Comparison of ENCODE assay signal across 27 cellular contexts in genomic region chr17:34447406-34447805, GRCh38.
"Had no signal": no experiment of that assay in that cellular context is flagged by ENCODE, and none has a peak within 500 bp of the region (broad histone marks: within the 10 kb centered on the region; RNA-seq: fewer than 3 reads in every experiment).

No MANE protein-coding gene starts in this region.

- H3K27ac ChIP-seq: ascending aorta, brain microvascular endothelial cell, coronary artery, dorsolateral prefrontal cortex had no signal

- H3K9me3 ChIP-seq: ascending aorta had no signal

- H3K4me3 ChIP-seq: ascending aorta, coronary artery, dorsolateral prefrontal cortex had no signal

- H3K4me1 Mint-ChIP-seq: activated CD4-positive, alpha-beta memory T cell treated with anti-CD3 and anti-CD28 coated beads, Interleukin-2, amount 10 ng/mL, durations not matched to agents 7 days and 5 days; activated CD4-positive, alpha-beta T cell treated with anti-CD3 and anti-CD28 coated beads for 36 hours; activated CD4-positive, alpha-beta T cell treated with anti-CD3 and anti-CD28 coated beads, Interleukin-2, amount 10 ng/mL, durations not matched to agents 24 days and 14 days; activated naive CD4-positive, alpha-beta T cell treated with anti-CD3 and anti-CD28 coated beads, Interleukin-2, amount 10 ng/mL, durations not matched to agents 7 days and 5 days; activated naive CD8-positive, alpha-beta T cell treated with anti-CD3 and anti-CD28 coated beads, Interleukin-2, amount 10 ng/mL, durations not matched to agents 7 days and 5 days had no signal

- DNase-seq: activated CD4-positive, alpha-beta memory T cell treated with anti-CD3 and anti-CD28 coated beads, Interleukin-2, amount 10 ng/mL, durations not matched to agents 7 days and 5 days; activated CD4-positive, alpha-beta T cell treated with anti-CD3 and anti-CD28 coated beads for 36 hours; activated CD4-positive, alpha-beta T cell treated with anti-CD3 and anti-CD28 coated beads, Interleukin-2, amount 10 ng/mL, durations not matched to agents 24 days and 14 days; activated CD4-positive, CD25-positive, alpha-beta regulatory T cell; activated CD4-positive, CD25-positive, alpha-beta regulatory T cell treated with anti-CD3 and anti-CD28 coated beads, Interleukin-2, amount 50 U/mL, for 72 hours; activated CD8-positive, alpha-beta memory T cell treated with anti-CD3 and anti-CD28 coated beads, Interleukin-2, amount 50 U/mL, for 48 hours; activated gamma-delta T cell; activated naive CD4-positive, alpha-beta T cell; activated naive CD4-positive, alpha-beta T cell treated with anti-CD3 and anti-CD28 coated beads, Interleukin-2, amount 10 ng/mL, durations not matched to agents 7 days and 5 days; activated naive CD8-positive, alpha-beta T cell treated with anti-CD3 and anti-CD28 coated beads, Interleukin-2, amount 10 ng/mL, durations not matched to agents 7 days and 5 days; activated T-cell treated with anti-CD3 and anti-CD28 coated beads for 4 hours; activated T-cell treated with anti-CD3 and anti-CD28 coated beads, Interleukin-2, amount 50 U/mL, for 24 hours; activated T-cell treated with anti-CD3 and anti-CD28 coated beads, Interleukin-2, amount 50 U/mL, for 72 hours; brain microvascular endothelial cell; caudate nucleus; cerebellar nuclear complex; effector memory CD4-positive, alpha-beta T cell; endodermal cell; foreskin fibroblast; head of caudate nucleus; T-helper 2 cell had no signal

- ATAC-seq: activated CD4-positive, alpha-beta T cell treated with anti-CD3 and anti-CD28 coated beads for 36 hours; activated naive CD4-positive, alpha-beta T cell treated with anti-CD3 and anti-CD28 coated beads, Interleukin-2, amount 50 U/mL, for 72 hours; activated T-cell treated with anti-CD3 and anti-CD28 coated beads, Interleukin-2, amount 50 U/mL, for 72 hours; esophagus mucosa had no signal

- H3K27me3 ChIP-seq: ascending aorta, brain microvascular endothelial cell had no signal

- H3K27ac Mint-ChIP-seq: activated CD4-positive, alpha-beta memory T cell treated with anti-CD3 and anti-CD28 coated beads, Interleukin-2, amount 10 ng/mL, durations not matched to agents 7 days and 5 days; activated CD4-positive, alpha-beta T cell treated with anti-CD3 and anti-CD28 coated beads for 36 hours; activated CD4-positive, alpha-beta T cell treated with anti-CD3 and anti-CD28 coated beads, Interleukin-2, amount 10 ng/mL, durations not matched to agents 24 days and 14 days; activated naive CD4-positive, alpha-beta T cell treated with anti-CD3 and anti-CD28 coated beads, Interleukin-2, amount 10 ng/mL, durations not matched to agents 7 days and 5 days; activated naive CD4-positive, alpha-beta T cell treated with anti-CD3 and anti-CD28 coated beads, Interleukin-2, amount 50 U/mL, for 72 hours; activated naive CD8-positive, alpha-beta T cell treated with anti-CD3 and anti-CD28 coated beads, Interleukin-2, amount 10 ng/mL, durations not matched to agents 7 days and 5 days; activated T-cell treated with anti-CD3 and anti-CD28 coated beads, Interleukin-2, amount 50 U/mL, for 24 hours; activated T-cell treated with anti-CD3 and anti-CD28 coated beads, Interleukin-2, amount 50 U/mL, for 72 hours; dendritic cell treated with granulocyte-macrophage colony-stimulating factor and Interleukin-4, amounts not matched to agents 40 ng/mL and 50 ng/mL, for 4 days; endodermal cell had no signal

- H3K4me1 ChIP-seq: ascending aorta had no signal

- H3K4me3 Mint-ChIP-seq: activated CD4-positive, alpha-beta memory T cell treated with anti-CD3 and anti-CD28 coated beads, Interleukin-2, amount 10 ng/mL, durations not matched to agents 7 days and 5 days; activated CD4-positive, alpha-beta T cell treated with anti-CD3 and anti-CD28 coated beads for 36 hours; activated CD4-positive, alpha-beta T cell treated with anti-CD3 and anti-CD28 coated beads, Interleukin-2, amount 10 ng/mL, durations not matched to agents 24 days and 14 days; activated naive CD4-positive, alpha-beta T cell treated with anti-CD3 and anti-CD28 coated beads, Interleukin-2, amount 10 ng/mL, durations not matched to agents 7 days and 5 days; activated naive CD8-positive, alpha-beta T cell treated with anti-CD3 and anti-CD28 coated beads, Interleukin-2, amount 10 ng/mL, durations not matched to agents 7 days and 5 days; activated T-cell treated with anti-CD3 and anti-CD28 coated beads, Interleukin-2, amount 50 U/mL, for 24 hours; activated T-cell treated with anti-CD3 and anti-CD28 coated beads, Interleukin-2, amount 50 U/mL, for 72 hours; dendritic cell treated with granulocyte-macrophage colony-stimulating factor and Interleukin-4, amounts not matched to agents 40 ng/mL and 50 ng/mL, for 4 days; endodermal cell had no signal

- H3K9me3 Mint-ChIP-seq: activated CD4-positive, alpha-beta memory T cell treated with anti-CD3 and anti-CD28 coated beads, Interleukin-2, amount 10 ng/mL, durations not matched to agents 7 days and 5 days; activated CD4-positive, alpha-beta T cell treated with anti-CD3 and anti-CD28 coated beads, Interleukin-2, amount 10 ng/mL, durations not matched to agents 24 days and 14 days; activated naive CD4-positive, alpha-beta T cell treated with anti-CD3 and anti-CD28 coated beads, Interleukin-2, amount 10 ng/mL, durations not matched to agents 7 days and 5 days; activated naive CD4-positive, alpha-beta T cell treated with anti-CD3 and anti-CD28 coated beads, Interleukin-2, amount 50 U/mL, for 72 hours; activated naive CD8-positive, alpha-beta T cell treated with anti-CD3 and anti-CD28 coated beads, Interleukin-2, amount 10 ng/mL, durations not matched to agents 7 days and 5 days; activated T-cell treated with anti-CD3 and anti-CD28 coated beads, Interleukin-2, amount 50 U/mL, for 24 hours; activated T-cell treated with anti-CD3 and anti-CD28 coated beads, Interleukin-2, amount 50 U/mL, for 72 hours; dendritic cell treated with granulocyte-macrophage colony-stimulating factor and Interleukin-4, amounts not matched to agents 40 ng/mL and 50 ng/mL, for 4 days; endodermal cell had no signal

- H3K36me3 ChIP-seq: ascending aorta, brain microvascular endothelial cell had no signal

- H3K36me3 Mint-ChIP-seq: activated naive CD4-positive, alpha-beta T cell treated with anti-CD3 and anti-CD28 coated beads, Interleukin-2, amount 10 ng/mL, durations not matched to agents 7 days and 5 days; activated naive CD4-positive, alpha-beta T cell treated with anti-CD3 and anti-CD28 coated beads, Interleukin-2, amount 50 U/mL, for 72 hours; activated naive CD8-positive, alpha-beta T cell treated with anti-CD3 and anti-CD28 coated beads, Interleukin-2, amount 10 ng/mL, durations not matched to agents 7 days and 5 days had no signal
